In genomic region chr3:121962443-121962842, GRCh38 we compare ENCODE assay signal across 33 cellular contexts. TPM values are rescaled to one million over a fixed set of nuclear protein-coding genes. Genes with fewer than 3 reads are reported as not detected.
"Had no signal": no experiment of that assay in that cellular context is flagged by ENCODE, and none has a peak within 500 bp of the region (broad histone marks: within the 10 kb centered on the region; RNA-seq: fewer than 3 reads in every experiment).

No MANE protein-coding gene starts in this region.

- H3K9ac ChIP-seq: parathyroid adenoma had no signal

- H3K9me3 ChIP-seq: ovary, psoas muscle, suprapubic skin, testis, tibial artery, transverse colon, upper lobe of left lung had no signal

- H3K4me3 Mint-ChIP-seq: naive B cell; naive thymus-derived CD8-positive, alpha-beta T cell; natural killer cell treated with Interleukin-12 subunit alpha and Interleukin-12 subunit beta and Interleukin-15 and Interleukin-18, amount 100 ng/mL, for 72 hours; nephron progenitor cell; neural crest cell; stimulated activated memory B cell treated with anti-CD40 and anti-IgM and Interleukin-4, amounts not matched to agents 10 μg/mL and 1 μg/mL and 100 μg/mL, for 72 hours; stimulated activated naive CD8-positive, alpha-beta T cell treated with anti-CD3 and anti-CD28 coated beads, Interleukin-15, amount 100 ng/mL, for 72 hours had no signal

- FAIRE-seq: urothelium cell line had no signal

- H3K4me2 ChIP-seq: smooth muscle cell had no signal

- H3K27me3 Mint-ChIP-seq: naive B cell; progenitor cell of endocrine pancreas; stimulated activated memory B cell treated with anti-CD40 and anti-IgM and Interleukin-4, amounts not matched to agents 10 μg/mL and 1 μg/mL and 100 μg/mL, for 72 hours had no signal

- H3K36me3 ChIP-seq: ovary, suprapubic skin, tibial artery, transverse colon, upper lobe of left lung had no signal

- DNase-seq: naive B cell; naive thymus-derived CD8-positive, alpha-beta T cell; nephron progenitor cell; occipital lobe; ovary; posterior cingulate gyrus; psoas muscle; spleen; stimulated activated CD4-positive, alpha-beta T cell treated with anti-CD3 and anti-CD28 coated beads, Interleukin-12 subunit alpha, Interleukin-12 subunit beta, amount 100 ng/mL, for 4 hours; stimulated activated CD4-positive, alpha-beta T cell treated with anti-CD3 and anti-CD28 coated beads, Interleukin-1b, Interleukin-23, amount 100 ng/mL, for 48 hours; stimulated activated CD4-positive, alpha-beta T cell treated with anti-CD3 and anti-CD28 coated beads, Interleukin-4, amount 100 ng/mL, for 1 hour; stimulated activated CD4-positive, alpha-beta T cell treated with anti-CD3 and anti-CD28 coated beads, Interleukin-4, amount 100 ng/mL, for 4 hours; stimulated activated CD8-positive, alpha-beta memory T cell treated with anti-CD3 and anti-CD28 coated beads, Interleukin-4, amount 100 ng/mL, for 48 hours; stimulated activated naive CD4-positive, alpha-beta T cell; stimulated activated naive CD8-positive, alpha-beta T cell treated with anti-CD3 and anti-CD28 coated beads, Interleukin-15, amount 100 ng/mL, for 72 hours; stimulated activated naive CD8-positive, alpha-beta T cell treated with anti-CD3 and anti-CD28 coated beads, Interleukin-15, Interleukin-2, amounts not matched to agents 100 U/mL and 50 U/mL, for 24 hours; substantia nigra; testis; tibial artery; transverse colon; upper lobe of left lung had no signal

- ATAC-seq: naive thymus-derived CD8-positive, alpha-beta T cell; natural killer cell treated with Interleukin-12 subunit alpha and Interleukin-12 subunit beta and Interleukin-15 and Interleukin-18, amount 100 ng/mL, for 72 hours; psoas muscle; right cardiac atrium; sciatic nerve; stimulated activated memory B cell treated with anti-CD40 and anti-IgM and Interleukin-4, amounts not matched to agents 10 μg/mL and 1 μg/mL and 100 μg/mL, for 72 hours; stimulated activated naive CD8-positive, alpha-beta T cell treated with anti-CD3 and anti-CD28 coated beads, Interleukin-15, amount 100 ng/mL, for 72 hours; stimulated activated naive CD8-positive, alpha-beta T cell treated with anti-CD3 and anti-CD28 coated beads, Interleukin-15, Interleukin-2, amounts not matched to agents 100 U/mL and 50 U/mL, for 24 hours had no signal

- H3K4me3 ChIP-seq: ovary, psoas muscle, skin epidermis, smooth muscle cell, spleen, suprapubic skin, testis, tibial artery, transverse colon, upper lobe of left lung had no signal

- H3K27ac ChIP-seq: ovary, parathyroid adenoma, psoas muscle, skin epidermis, spleen, suprapubic skin, tibial artery, transverse colon, upper lobe of left lung had no signal

- H3K79me2 ChIP-seq: parathyroid adenoma had no signal

- H3K27ac Mint-ChIP-seq: naive B cell; naive thymus-derived CD8-positive, alpha-beta T cell; natural killer cell treated with Interleukin-12 subunit alpha and Interleukin-12 subunit beta and Interleukin-15 and Interleukin-18, amount 100 ng/mL, for 72 hours; nephron progenitor cell; progenitor cell of endocrine pancreas; stimulated activated memory B cell treated with anti-CD40 and anti-IgM and Interleukin-4, amounts not matched to agents 10 μg/mL and 1 μg/mL and 100 μg/mL, for 72 hours; stimulated activated naive CD8-positive, alpha-beta T cell treated with anti-CD3 and anti-CD28 coated beads, Interleukin-15, amount 100 ng/mL, for 72 hours had no signal

- H2AFZ ChIP-seq: parathyroid adenoma had no signal

- H3K4me1 Mint-ChIP-seq: nephron progenitor cell; neural crest cell; stimulated activated naive CD8-positive, alpha-beta T cell treated with anti-CD3 and anti-CD28 coated beads, Interleukin-15, amount 100 ng/mL, for 72 hours had no signal

- H3K27me3 ChIP-seq: ovary, spleen, suprapubic skin, testis, tibial artery, transverse colon, upper lobe of left lung had no signal

- H3K4me1 ChIP-seq: parathyroid adenoma, psoas muscle, suprapubic skin, testis, tibial artery, transverse colon, upper lobe of left lung had no signal

RNA-seq across cellular contexts. Expression of gene ILDR1, which starts 59.6 kb away (rescaled TPM):
- total RNA-seq: naive thymus-derived CD8-positive, alpha-beta T cell; neural crest cell; occipital lobe; osteoblast; psoas muscle; right cardiac atrium; sciatic nerve had no signal
- polyA plus RNA-seq: naive thymus-derived CD8-positive, alpha-beta T cell; psoas muscle; right cardiac atrium; smooth muscle cell had no signal
